ENCODE assay signal across 23 cellular contexts in genomic region chr3:133767607-133768006, GRCh38.
"Had no signal": no experiment of that assay in that cellular context is flagged by ENCODE, and none has a peak within 500 bp of the region (broad histone marks: within the 10 kb centered on the region; RNA-seq: fewer than 3 reads in every experiment).

No MANE protein-coding gene starts in this region.

- FAIRE-seq: endothelial cell of umbilical vein, islet of Langerhans, keratinocyte had no signal

- H3K4me3 ChIP-seq: coronary artery, dorsolateral prefrontal cortex, esophagus squamous epithelium, gastrocnemius medialis, heart right ventricle, left lung, lower lobe of right lung, mucosa of descending colon had no signal

- H3K9me3 ChIP-seq: esophagus squamous epithelium, gastrocnemius medialis, heart right ventricle, left lung, lower lobe of right lung, mucosa of descending colon had no signal

- DNase-seq: dermis blood vessel endothelial cell; dorsolateral prefrontal cortex; effector CD4-positive, alpha-beta T cell; effector memory CD4-positive, alpha-beta T cell; esophagus squamous epithelium; foreskin fibroblast; foreskin melanocyte; gastrocnemius medialis; glutamatergic neuron; head of caudate nucleus; heart right ventricle; hippocampal formation; left cardiac atrium; left lung; left ventricle myocardium superior; lower lobe of right lung; mesenchymal stem cell; mucosa of descending colon; naive B cell had no signal

- H3K27ac ChIP-seq: coronary artery, dorsolateral prefrontal cortex, esophagus squamous epithelium, gastrocnemius medialis, heart right ventricle, left lung, lower lobe of right lung had no signal

- ATAC-seq: gastrocnemius medialis, heart right ventricle, left cardiac atrium, left lung, left ventricle myocardium superior, lower lobe of right lung, mucosa of descending colon had no signal

- H3K27me3 ChIP-seq: dorsolateral prefrontal cortex, esophagus squamous epithelium, gastrocnemius medialis, heart right ventricle, left lung had no signal

- H3K4me1 ChIP-seq: gastrocnemius medialis, left lung, lower lobe of right lung had no signal

- H3K36me3 ChIP-seq: gastrocnemius medialis, heart right ventricle, left lung, lower lobe of right lung had no signal
